Comparison of ENCODE assay signal across 21 cellular contexts in the genomic region with DNA sequence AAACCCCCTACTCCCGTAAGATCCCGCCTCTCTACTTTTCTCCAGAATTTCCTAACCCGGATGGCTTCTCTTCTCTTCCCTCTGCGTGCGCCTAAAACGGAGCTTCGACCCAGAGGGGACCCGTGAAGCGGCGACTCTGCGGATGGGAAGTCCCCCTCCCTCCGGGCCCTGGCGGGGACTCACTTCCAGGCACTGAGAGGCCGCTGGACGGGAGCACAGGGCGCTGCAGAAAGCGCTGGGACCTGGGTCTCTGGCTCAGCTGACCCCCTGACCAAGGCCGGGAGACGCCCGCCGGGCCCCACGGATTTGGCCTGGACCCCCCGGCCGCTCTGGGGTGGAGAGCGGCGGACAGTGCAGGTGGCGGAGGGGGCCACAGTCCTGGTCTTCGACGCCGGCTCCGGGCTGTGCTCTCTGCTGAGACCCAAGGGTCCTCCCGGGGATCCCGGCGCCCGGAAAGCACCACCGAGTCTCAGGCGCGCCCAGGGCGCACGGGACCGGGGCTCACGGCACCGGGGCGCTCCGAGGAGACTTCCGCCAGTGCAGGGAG. TPM values are rescaled to one million over a fixed set of nuclear protein-coding genes. Genes with fewer than 3 reads are reported as not detected.
"Had no signal": no experiment of that assay in that cellular context is flagged by ENCODE, and none has a peak within 500 bp of the region (broad histone marks: within the 10 kb centered on the region; RNA-seq: fewer than 3 reads in every experiment).

No MANE protein-coding gene starts in this region.

- FAIRE-seq: frontal cortex, islet of Langerhans, urothelium cell line had no signal

- H3K9me3 ChIP-seq: heart left ventricle, neutrophil, prostate gland, right lobe of liver had no signal

- H3K4me3 ChIP-seq: prostate gland, right lobe of liver had no signal

- H3K27ac ChIP-seq: heart left ventricle, neutrophil, prostate gland, right lobe of liver had no signal

- DNase-seq: activated CD4-positive, alpha-beta T cell treated with anti-CD3 and anti-CD28 coated beads, Interleukin-2, amount 50 U/mL, for 1 hour; activated naive CD4-positive, alpha-beta T cell treated with anti-CD3 and anti-CD28 coated beads, Interleukin-2, amount 50 U/mL, for 16 hours; dermis blood vessel endothelial cell; effector memory CD8-positive, alpha-beta T cell; naive B cell; stimulated activated CD4-positive, alpha-beta T cell treated with anti-CD3 and anti-CD28 coated beads, Interleukin-1b, Interleukin-23, amount 100 ng/mL, for 48 hours had no signal

- H3K4me1 ChIP-seq: prostate gland, right lobe of liver had no signal

- H3K36me3 ChIP-seq: heart left ventricle, neutrophil, prostate gland, right lobe of liver had no signal

- ATAC-seq: activated T-helper 17 cell treated with anti-CD3 and anti-CD28 coated beads, Interleukin-2, amount 50 U/mL, for 72 hours; effector memory CD8-positive, alpha-beta T cell; heart left ventricle; left lobe of liver had no signal

RNA-seq across cellular contexts. Expression of gene FOXL3, which starts 0.7 kb away (rescaled TPM):
- total RNA-seq: activated CD8-positive, alpha-beta memory T cell treated with anti-CD3 and anti-CD28 coated beads for 36 hours; activated T-helper 17 cell treated with anti-CD3 and anti-CD28 coated beads, Interleukin-2, amount 50 U/mL, for 72 hours; chondrocyte; dermis blood vessel endothelial cell; epithelial cell of proximal tubule; frontal cortex; heart left ventricle; left lobe of liver; lung microvascular endothelial cell; prostate gland; right lobe of liver had no signal
- polyA plus RNA-seq: adipose tissue, heart left ventricle, thymus had no signal
